In genomic region chr3:128803307-128803706, GRCh38 we compare ENCODE assay signal across 15 cellular contexts.
DNase-seq lines count a peak whose midpoint lies in the region; ATAC-seq and TF ChIP-seq lines count a peak whose summit lies in the region.
"Had no signal": no experiment of that assay in that cellular context is flagged by ENCODE, and none has a peak within 500 bp of the region (broad histone marks: within the 10 kb centered on the region; RNA-seq: fewer than 3 reads in every experiment).

No MANE protein-coding gene starts in this region.

- no peaks in the 10 kb centered on the region for H3K9me3 Mint-ChIP-seq in activated T-cell treated with anti-CD3 and anti-CD28 coated beads, Interleukin-2, amount 50 U/mL, for 72 hours
- no peaks in the 10 kb centered on the region for H3K9me3 Mint-ChIP-seq in stimulated activated memory B cell treated with anti-CD40 and anti-IgM and Interleukin-4, amounts not matched to agents 10 μg/mL and 1 μg/mL and 100 μg/mL, for 72 hours
- H3K9me3 Mint-ChIP-seq in glutamatergic neuron (ENCODE audit: unreplicated experiment), result peaks cover 5% of the 10 kb centered on the region

- no peaks in the 10 kb centered on the region for H3K27me3 ChIP-seq in effector memory CD4-positive, alpha-beta T cell (replicated peaks; ENCODE audit: control insufficient read depth, insufficient read depth, low read length, poor library complexity, severe bottlenecking)
- no peaks in the 10 kb centered on the region for H3K27me3 ChIP-seq in ovary
- H3K27me3 ChIP-seq: vagina had no signal

- TF ChIP-seq EP300 in ovary (IDR thresholded peaks at IDR 0.05), result no peak

- peak overlapping the region; percentile 16 for H3K4me3 ChIP-seq in effector memory CD4-positive, alpha-beta T cell (ENCODE audit: insufficient read depth, low read depth, low read length, poor library complexity, severe bottlenecking)
- no peak overlapping the region for H3K4me3 ChIP-seq in ovary

- peaks cover 16% of the 10 kb centered on the region for H3K4me1 ChIP-seq in effector memory CD4-positive, alpha-beta T cell (ENCODE audit: control insufficient read depth, insufficient read depth, low read length, poor library complexity, severe bottlenecking)
- peaks cover 4% of the 10 kb centered on the region for H3K4me1 ChIP-seq in ovary (ENCODE audit: insufficient read depth)

- no peaks in the 10 kb centered on the region for H3K27me3 Mint-ChIP-seq in activated T-cell treated with anti-CD3 and anti-CD28 coated beads, Interleukin-2, amount 50 U/mL, for 72 hours (ENCODE audit: low read depth)
- H3K27me3 Mint-ChIP-seq in stimulated activated memory B cell treated with anti-CD40 and anti-IgM and Interleukin-4, amounts not matched to agents 10 μg/mL and 1 μg/mL and 100 μg/mL, for 72 hours, result no peaks in the 10 kb centered on the region
- H3K27me3 Mint-ChIP-seq in glutamatergic neuron (ENCODE audit: unreplicated experiment), result peaks cover 6% of the 10 kb centered on the region

- TF ChIP-seq CTCF in ovary (IDR thresholded peaks at IDR 0.05) (no peak), glutamatergic neuron (IDR thresholded peaks at IDR 0.05; ENCODE audit: partially characterized antibody, unreplicated experiment) (no peak)

- no peaks in the 10 kb centered on the region for H3K9me3 ChIP-seq in effector memory CD4-positive, alpha-beta T cell (ENCODE audit: control insufficient read depth, low read length)
- H3K9me3 ChIP-seq in ovary, result no peaks in the 10 kb centered on the region
- H3K9me3 ChIP-seq: vagina had no signal

- H3K27ac ChIP-seq in effector memory CD4-positive, alpha-beta T cell (ENCODE audit: insufficient read depth, low read length, poor library complexity, severe bottlenecking), result peak overlapping the region; percentile 82
- no peak overlapping the region for H3K27ac ChIP-seq in ovary
- H3K27ac ChIP-seq: vagina had no signal

- H3K36me3 ChIP-seq in effector memory CD4-positive, alpha-beta T cell (ENCODE audit: control insufficient read depth, insufficient read depth, low read length), result peaks cover 32% of the 10 kb centered on the region
- H3K36me3 ChIP-seq in ovary, result no peaks in the 10 kb centered on the region

- intact Hi-C loops in ovary (cut with DNase I), result no loop called here

- H3K27ac Mint-ChIP-seq in activated T-cell treated with anti-CD3 and anti-CD28 coated beads, Interleukin-2, amount 50 U/mL, for 72 hours, result peak overlapping the region; percentile 94
- peak overlapping the region; percentile 80 for H3K27ac Mint-ChIP-seq in stimulated activated memory B cell treated with anti-CD40 and anti-IgM and Interleukin-4, amounts not matched to agents 10 μg/mL and 1 μg/mL and 100 μg/mL, for 72 hours
- no peak overlapping the region for H3K27ac Mint-ChIP-seq in glutamatergic neuron (ENCODE audit: unreplicated experiment)

- H3K4me3 Mint-ChIP-seq in activated T-cell treated with anti-CD3 and anti-CD28 coated beads, Interleukin-2, amount 50 U/mL, for 72 hours, result peak overlapping the region; percentile 36 to 80
- H3K4me3 Mint-ChIP-seq in stimulated activated memory B cell treated with anti-CD40 and anti-IgM and Interleukin-4, amounts not matched to agents 10 μg/mL and 1 μg/mL and 100 μg/mL, for 72 hours, result peak overlapping the region; percentile 13
- no peak overlapping the region for H3K4me3 Mint-ChIP-seq in glutamatergic neuron (ENCODE audit: unreplicated experiment)

- TF ChIP-seq POLR2A in ovary (IDR thresholded peaks at IDR 0.05), result no peak

- ATAC-seq in activated T-cell treated with anti-CD3 and anti-CD28 coated beads, Interleukin-2, amount 50 U/mL, for 72 hours (replicated peaks in 1 of 2), result peak; percentile 36 to 37
- ATAC-seq in stimulated activated memory B cell treated with anti-CD40 and anti-IgM and Interleukin-4, amounts not matched to agents 10 μg/mL and 1 μg/mL and 100 μg/mL, for 72 hours, result no peak

- H3K4me1 Mint-ChIP-seq in activated T-cell treated with anti-CD3 and anti-CD28 coated beads, Interleukin-2, amount 50 U/mL, for 72 hours (ENCODE audit: low read depth), result peaks cover 94% of the 10 kb centered on the region
- H3K4me1 Mint-ChIP-seq in stimulated activated memory B cell treated with anti-CD40 and anti-IgM and Interleukin-4, amounts not matched to agents 10 μg/mL and 1 μg/mL and 100 μg/mL, for 72 hours, result peaks cover 75% of the 10 kb centered on the region
- H3K4me1 Mint-ChIP-seq in glutamatergic neuron (ENCODE audit: low read depth, unreplicated experiment), result peaks cover 41% of the 10 kb centered on the region

- H3K36me3 Mint-ChIP-seq in activated T-cell treated with anti-CD3 and anti-CD28 coated beads, Interleukin-2, amount 50 U/mL, for 72 hours (ENCODE audit: insufficient read depth in 2 of 2), result peaks cover 19 to 33% of the 10 kb centered on the region in 2 donors
- peaks cover 65% of the 10 kb centered on the region for H3K36me3 Mint-ChIP-seq in stimulated activated memory B cell treated with anti-CD40 and anti-IgM and Interleukin-4, amounts not matched to agents 10 μg/mL and 1 μg/mL and 100 μg/mL, for 72 hours
- peaks cover 4% of the 10 kb centered on the region for H3K36me3 Mint-ChIP-seq in glutamatergic neuron (ENCODE audit: unreplicated experiment)

- DNase-seq in activated T-cell treated with anti-CD3 and anti-CD28 coated beads, Interleukin-2, amount 50 U/mL, for 72 hours, result peak; percentile 20 to 25
- no peak for DNase-seq in activated T-cell treated with anti-CD3 and anti-CD28 coated beads, Interleukin-2, amount 50 U/mL, for 1 hour
- DNase-seq in OCI-M1 (lab: John Stamatoyannopoulos, UW) (peak; percentile 21), SW 1271 (lab: John Stamatoyannopoulos, UW) (no peak), ovary (no peak), glutamatergic neuron (no peak)
- DNase-seq in effector memory CD4-positive, alpha-beta T cell, result no peak
- DNase-seq: activated effector memory CD4-positive, alpha-beta T cell treated with anti-CD3 and anti-CD28 coated beads, Interleukin-2, amount 50 U/mL, for 16 hours; DMS79; NCI-H1092 treated with DMSO at 0.1 percent for 48 hours; NCI-H524; SIG-M5; small intestine had no signal

Comparison
In these comparisons a context has a peak if more than half of its experiments do, and no peak if none do; other contexts are left out.
1. DNase-seq: peak in activated T-cell treated with anti-CD3 and anti-CD28 coated beads, Interleukin-2, amount 50 U/mL, for 72 hours (2 of 2) and OCI-M1 (single experiment); none in activated T-cell treated with anti-CD3 and anti-CD28 coated beads, Interleukin-2, amount 50 U/mL, for 1 hour (single experiment), effector memory CD4-positive, alpha-beta T cell (0 of 3), SW 1271 (0 of 2), ovary (0 of 5) and glutamatergic neuron (single experiment).